12 cellular contexts compared by ENCODE assay signal in genomic region chr7:86644282-86645173, GRCh38. TPM values are rescaled to one million over a fixed set of nuclear protein-coding genes. Genes with fewer than 3 reads are reported as not detected.
A peak's percentile ranks its signal among the peaks of the same experiment; 100 is the strongest.
DNase-seq lines count a peak whose midpoint lies in the region; ATAC-seq and TF ChIP-seq lines count a peak whose summit lies in the region.
"Had no signal": no experiment of that assay in that cellular context is flagged by ENCODE, and none has a peak within 500 bp of the region (broad histone marks: within the 10 kb centered on the region; RNA-seq: fewer than 3 reads in every experiment).

No MANE protein-coding gene starts in this region.

- H3K27ac Mint-ChIP-seq in osteocyte (ENCODE audit: unreplicated experiment), result no peak overlapping the region
- H3K27ac Mint-ChIP-seq: activated CD4-positive, alpha-beta T cell treated with anti-CD3 and anti-CD28 coated beads for 36 hours; stimulated activated naive CD8-positive, alpha-beta T cell treated with anti-CD3 and anti-CD28 coated beads, Interleukin-15, amount 100 ng/mL, for 72 hours had no signal

- intact Hi-C loops in Right ventricle myocardium inferior (cut with DNase I) (no loop called here), cardiac septum (cut with DNase I) (no loop called here)

- peak; percentile 10 for ATAC-seq in Right ventricle myocardium inferior

- H3K36me3 Mint-ChIP-seq in osteocyte (ENCODE audit: unreplicated experiment), result no peaks in the 10 kb centered on the region

- TF ChIP-seq CTCF in osteocyte (IDR thresholded peaks at IDR 0.05), result no peak

- DNase-seq in Right ventricle myocardium inferior (ENCODE audit: missing footprints), result no peak
- DNase-seq in cardiac septum (ENCODE audit: low spot score), result no peak
- DNase-seq in hippocampal formation (lab: John Stamatoyannopoulos, UW), result peak; percentile 64 to 67
- no peak for DNase-seq in osteocyte (ENCODE audit: extremely low spot score, unreplicated experiment)
- DNase-seq in NCI-H1105 treated with DMSO at 0.1 percent for 48 hours (lab: John Stamatoyannopoulos, UW), result no peak
- DNase-seq in NAMALWA (ENCODE audit: low spot score), result no peak
- DNase-seq in dedifferentiated amniotic fluid mesenchymal stem cell (ENCODE audit: extremely low spot score), result no peak
- no peak for DNase-seq in NCI-H524 (lab: John Stamatoyannopoulos, UW)
- DNase-seq: activated CD4-positive, alpha-beta T cell treated with anti-CD3 and anti-CD28 coated beads for 36 hours; foreskin keratinocyte; stimulated activated naive CD8-positive, alpha-beta T cell treated with anti-CD3 and anti-CD28 coated beads, Interleukin-15, amount 100 ng/mL, for 72 hours had no signal

- no peaks in the 10 kb centered on the region for H3K9me3 Mint-ChIP-seq in osteocyte (ENCODE audit: unreplicated experiment)

- H3K4me3 Mint-ChIP-seq in osteocyte (ENCODE audit: unreplicated experiment), result peak overlapping the region; percentile 52
- H3K4me3 Mint-ChIP-seq: activated CD4-positive, alpha-beta T cell treated with anti-CD3 and anti-CD28 coated beads for 36 hours; stimulated activated naive CD8-positive, alpha-beta T cell treated with anti-CD3 and anti-CD28 coated beads, Interleukin-15, amount 100 ng/mL, for 72 hours had no signal

- H3K27me3 Mint-ChIP-seq in osteocyte (ENCODE audit: unreplicated experiment), result peaks cover 50% of the 10 kb centered on the region

- peaks cover 16% of the 10 kb centered on the region for H3K4me1 Mint-ChIP-seq in osteocyte (ENCODE audit: unreplicated experiment)
- H3K4me1 Mint-ChIP-seq: activated CD4-positive, alpha-beta T cell treated with anti-CD3 and anti-CD28 coated beads for 36 hours; stimulated activated naive CD8-positive, alpha-beta T cell treated with anti-CD3 and anti-CD28 coated beads, Interleukin-15, amount 100 ng/mL, for 72 hours had no signal

RNA-seq across cellular contexts. Expression of gene GRM3, which starts 0.8 kb away (rescaled TPM):
- total RNA-seq in Right ventricle myocardium inferior, result not detected
- 0.22 TPM for total RNA-seq in cardiac septum
- total RNA-seq in osteocyte, result not detected in 2 replicates
- total RNA-seq: activated CD4-positive, alpha-beta T cell treated with anti-CD3 and anti-CD28 coated beads for 36 hours; foreskin keratinocyte; PC-9 had no signal

Comparison
In these comparisons a context has a peak if more than half of its experiments do, and no peak if none do; other contexts are left out.
1. DNase-seq: peak in hippocampal formation (2 of 2); none in Right ventricle myocardium inferior (single experiment), cardiac septum (single experiment), osteocyte (single experiment), NCI-H1105 treated with DMSO at 0.1 percent for 48 hours (single experiment), NAMALWA (single experiment), dedifferentiated amniotic fluid mesenchymal stem cell (single experiment) and NCI-H524 (0 of 2).